Comparison of ENCODE assay signal across 14 cellular contexts in genomic region chr2:232574674-232575403, GRCh38. TPM values are rescaled to one million over a fixed set of nuclear protein-coding genes. Genes with fewer than 3 reads are reported as not detected.
DNase-seq lines count a peak whose midpoint lies in the region; ATAC-seq and TF ChIP-seq lines count a peak whose summit lies in the region.
"Had no signal": no experiment of that assay in that cellular context is flagged by ENCODE, and none has a peak within 500 bp of the region (broad histone marks: within the 10 kb centered on the region; RNA-seq: fewer than 3 reads in every experiment).

No MANE protein-coding gene starts in this region.

- H3K4me3 ChIP-seq in RWPE2 (ENCODE audit: severe bottlenecking) (no peak overlapping the region), hepatocyte (no peak overlapping the region)
- H3K4me3 ChIP-seq: suprapubic skin had no signal

- H3K27ac ChIP-seq in RWPE2 (ENCODE audit: poor library complexity, severe bottlenecking) (peak overlapping the region; percentile 17), hepatocyte (peak overlapping the region; percentile 77)
- H3K27ac ChIP-seq: suprapubic skin had no signal

- H3K4me3 Mint-ChIP-seq in stimulated activated effector memory CD8-positive, alpha-beta T cell treated with anti-CD3 and anti-CD28 coated beads, Interleukin-12 subunit alpha, Interleukin-12 subunit beta, amount 100 ng/mL, for 72 hours: no peak overlapping the region
- H3K4me3 Mint-ChIP-seq: activated CD8-positive, alpha-beta T cell treated with anti-CD3 and anti-CD28 coated beads for 36 hours; activated naive CD4-positive, alpha-beta T cell treated with anti-CD3 and anti-CD28 coated beads for 36 hours; CD8-positive, alpha-beta memory T cell; central memory CD8-positive, alpha-beta T cell had no signal

- H3K27me3 ChIP-seq in RWPE2 (ENCODE audit: insufficient read depth, poor library complexity, severe bottlenecking): no peaks in the 10 kb centered on the region
- no peaks in the 10 kb centered on the region for H3K27me3 ChIP-seq in hepatocyte
- H3K27me3 ChIP-seq: suprapubic skin had no signal

- TF ChIP-seq CTCF in RWPE2 (IDR thresholded peaks at IDR 0.05; ENCODE audit: poor library complexity, severe bottlenecking) (no peak), hepatocyte (IDR thresholded peaks at IDR 0.05; ENCODE audit: poor library complexity) (no peak)

- H3K9me3 Mint-ChIP-seq in stimulated activated effector memory CD8-positive, alpha-beta T cell treated with anti-CD3 and anti-CD28 coated beads, Interleukin-12 subunit alpha, Interleukin-12 subunit beta, amount 100 ng/mL, for 72 hours: no peaks in the 10 kb centered on the region
- H3K9me3 Mint-ChIP-seq: activated CD8-positive, alpha-beta T cell treated with anti-CD3 and anti-CD28 coated beads for 36 hours; activated naive CD4-positive, alpha-beta T cell treated with anti-CD3 and anti-CD28 coated beads for 36 hours; CD8-positive, alpha-beta memory T cell; central memory CD8-positive, alpha-beta T cell had no signal

- H3K36me3 Mint-ChIP-seq in stimulated activated effector memory CD8-positive, alpha-beta T cell treated with anti-CD3 and anti-CD28 coated beads, Interleukin-12 subunit alpha, Interleukin-12 subunit beta, amount 100 ng/mL, for 72 hours: peaks cover 72% of the 10 kb centered on the region

- H3K9me2 ChIP-seq in hepatocyte (replicated peaks; ENCODE audit: insufficient read depth): no peaks in the 10 kb centered on the region

- no peaks in the 10 kb centered on the region for H3K9me3 ChIP-seq in RWPE2 (ENCODE audit: severe bottlenecking)
- H3K9me3 ChIP-seq in hepatocyte (ENCODE audit: low read depth): no peaks in the 10 kb centered on the region
- H3K9me3 ChIP-seq: suprapubic skin had no signal

- H3K27ac Mint-ChIP-seq in stimulated activated effector memory CD8-positive, alpha-beta T cell treated with anti-CD3 and anti-CD28 coated beads, Interleukin-12 subunit alpha, Interleukin-12 subunit beta, amount 100 ng/mL, for 72 hours: peak overlapping the region; percentile 45
- H3K27ac Mint-ChIP-seq: activated CD8-positive, alpha-beta T cell treated with anti-CD3 and anti-CD28 coated beads for 36 hours; activated naive CD4-positive, alpha-beta T cell treated with anti-CD3 and anti-CD28 coated beads for 36 hours had no signal

- H3K4me2 ChIP-seq in hepatocyte: no peak overlapping the region

- 74% methylated on average over 5 of the region's 5 CpGs for WGBS in hepatocyte (ENCODE audit: low lambda C conversion rate, missing lambda C conversion rate)

- H3K4me1 Mint-ChIP-seq in stimulated activated effector memory CD8-positive, alpha-beta T cell treated with anti-CD3 and anti-CD28 coated beads, Interleukin-12 subunit alpha, Interleukin-12 subunit beta, amount 100 ng/mL, for 72 hours: peaks cover 1% of the 10 kb centered on the region
- H3K4me1 Mint-ChIP-seq: central memory CD8-positive, alpha-beta T cell had no signal

- H3K36me3 ChIP-seq in RWPE2 (ENCODE audit: low read depth): peaks cover 25% of the 10 kb centered on the region
- H3K36me3 ChIP-seq in hepatocyte (replicated peaks; ENCODE audit: insufficient read depth, low read depth): no peaks in the 10 kb centered on the region

- H3K4me1 ChIP-seq in RWPE2 (ENCODE audit: insufficient read depth, poor library complexity, severe bottlenecking) (peaks cover 7% of the 10 kb centered on the region), hepatocyte (ENCODE audit: insufficient read depth) (no peaks in the 10 kb centered on the region)
- H3K4me1 ChIP-seq: suprapubic skin had no signal

- H2AFZ ChIP-seq in hepatocyte: no peak overlapping the region

- H4K20me1 ChIP-seq in hepatocyte (ENCODE audit: insufficient read depth, poor library complexity, severe bottlenecking): no peaks in the 10 kb centered on the region

- DNase-seq in RWPE2 (ENCODE audit: low spot score) (no peak), hepatocyte (ENCODE audit: low spot score) (peak; percentile 20), NCI-H524 treated with DMSO at 0.1 percent for 48 hours (lab: John Stamatoyannopoulos, UW) (no peak)
- no peak for DNase-seq in stimulated activated effector memory CD8-positive, alpha-beta T cell treated with anti-CD3 and anti-CD28 coated beads, Interleukin-12 subunit alpha, Interleukin-12 subunit beta, amount 100 ng/mL, for 72 hours (ENCODE audit: low spot score in 2 of 2)
- DNase-seq: activated CD8-positive, alpha-beta T cell treated with anti-CD3 and anti-CD28 coated beads for 36 hours; activated naive CD4-positive, alpha-beta T cell treated with anti-CD3 and anti-CD28 coated beads for 36 hours; CD8-positive, alpha-beta memory T cell; NCI-H1436; NCI-H69 had no signal

- no peaks in the 10 kb centered on the region for H3K79me2 ChIP-seq in hepatocyte

- ATAC-seq in RWPE2 (ENCODE audit: low read depth): peak; percentile 91
- ATAC-seq in stimulated activated effector memory CD8-positive, alpha-beta T cell treated with anti-CD3 and anti-CD28 coated beads, Interleukin-12 subunit alpha, Interleukin-12 subunit beta, amount 100 ng/mL, for 72 hours: no peak
- no peak for ATAC-seq in GM18498 (IDR thresholded peaks at IDR 0.05; ENCODE audit: unreplicated experiment)
- ATAC-seq in GM18520 (IDR thresholded peaks at IDR 0.05; ENCODE audit: unreplicated experiment): no peak
- ATAC-seq: activated CD8-positive, alpha-beta T cell treated with anti-CD3 and anti-CD28 coated beads for 36 hours had no signal

RNA-seq across cellular contexts. Expression of gene EIF4E2, which starts 24.4 kb away (rescaled TPM):
- total RNA-seq in hepatocyte: 76.9 and 97.3 TPM in 2 replicates
- polyA plus RNA-seq in hepatocyte: 122 and 124 TPM in 2 replicates

RNA-seq across cellular contexts. Expression of gene TIGD1, which starts 24.5 kb away (rescaled TPM):
- 8.7 and 9.1 TPM in 2 replicates for total RNA-seq in hepatocyte
- 6.2 TPM in 2 replicates for polyA plus RNA-seq in hepatocyte

RNA-seq across cellular contexts. Expression of gene CHRNG, which starts 35.3 kb away (rescaled TPM):
- not detected in 2 replicates for total RNA-seq in hepatocyte
- polyA plus RNA-seq in hepatocyte: not detected in 2 replicates
- total RNA-seq: activated CD8-positive, alpha-beta T cell treated with anti-CD3 and anti-CD28 coated beads for 36 hours; activated naive CD4-positive, alpha-beta T cell treated with anti-CD3 and anti-CD28 coated beads for 36 hours; CD8-positive, alpha-beta memory T cell; suprapubic skin had no signal
- polyA plus RNA-seq: CD8-positive, alpha-beta memory T cell; esophagus had no signal

RNA-seq across cellular contexts. Expression of gene CHRND, which starts 48.9 kb away (rescaled TPM):
- total RNA-seq in hepatocyte: not detected in 2 replicates
- polyA plus RNA-seq in hepatocyte: not detected in 2 replicates
- total RNA-seq: activated CD8-positive, alpha-beta T cell treated with anti-CD3 and anti-CD28 coated beads for 36 hours; activated naive CD4-positive, alpha-beta T cell treated with anti-CD3 and anti-CD28 coated beads for 36 hours; CD8-positive, alpha-beta memory T cell; suprapubic skin had no signal
- polyA plus RNA-seq: CD8-positive, alpha-beta memory T cell; esophagus had no signal

RNA-seq across cellular contexts. Expression of gene PRSS56, which starts 54.7 kb away (rescaled TPM):
- total RNA-seq in hepatocyte: not detected in 2 replicates
- not detected in 2 replicates for polyA plus RNA-seq in hepatocyte
- total RNA-seq: activated CD8-positive, alpha-beta T cell treated with anti-CD3 and anti-CD28 coated beads for 36 hours; activated naive CD4-positive, alpha-beta T cell treated with anti-CD3 and anti-CD28 coated beads for 36 hours; CD8-positive, alpha-beta memory T cell; suprapubic skin had no signal
- polyA plus RNA-seq: CD8-positive, alpha-beta memory T cell; esophagus had no signal
